In the genomic region with DNA sequence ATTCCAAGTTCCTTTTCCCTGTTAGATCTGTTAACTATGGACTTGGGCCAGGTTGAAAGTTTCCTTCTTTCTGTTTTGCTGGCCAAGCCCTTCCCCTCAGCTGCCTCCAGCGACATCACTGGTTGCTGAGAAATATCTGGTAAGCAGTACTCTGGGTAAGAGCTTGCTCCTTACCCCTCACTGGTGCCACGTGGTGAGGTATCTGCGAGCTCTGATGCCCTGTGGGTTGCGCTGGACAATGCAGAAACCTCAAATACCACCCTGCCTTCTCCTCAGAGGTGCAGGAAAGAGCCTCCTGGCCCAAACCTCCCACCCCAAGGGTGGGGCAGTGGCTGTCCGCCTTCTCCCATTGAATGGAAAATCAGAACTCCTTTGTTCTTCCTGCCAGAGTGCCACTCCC, we compare ENCODE assay signal across 9 cellular contexts. TPM values are rescaled to one million over a fixed set of nuclear protein-coding genes. Genes with fewer than 3 reads are reported as not detected.
DNase-seq lines count a peak whose midpoint lies in the region; ATAC-seq and TF ChIP-seq lines count a peak whose summit lies in the region.
"Had no signal": no experiment of that assay in that cellular context is flagged by ENCODE, and none has a peak within 500 bp of the region (broad histone marks: within the 10 kb centered on the region; RNA-seq: fewer than 3 reads in every experiment).

No MANE protein-coding gene starts in this region.

- peak; percentile 64 for DNase-seq in LHCN-M2 (ENCODE audit: low read depth)
- peak in 1 of 2 donors; percentile 44 for DNase-seq in breast epithelium (ENCODE audit: low spot score in 2 of 2)
- DNase-seq in lung (ENCODE audit: low spot score) = peak; percentile 51
- DNase-seq in suprapubic skin (ENCODE audit: low spot score in 2 of 2) = no peak
- DNase-seq in DMS79 (lab: John Stamatoyannopoulos, UW) = no peak
- DNase-seq in putamen (ENCODE audit: low spot score) = no peak
- no peak for DNase-seq in DMS53 (lab: John Stamatoyannopoulos, UW)
- DNase-seq in activated CD4-positive, alpha-beta T cell treated with anti-CD3 and anti-CD28 coated beads, Interleukin-2, amount 50 U/mL, for 48 hours = no peak
- DNase-seq: activated CD8-positive, alpha-beta memory T cell treated with anti-CD3 and anti-CD28 coated beads, Interleukin-2, amount 50 U/mL, for 48 hours had no signal

- ATAC-seq in lung (ENCODE audit: insufficient read depth, low FRiP score) = peak; percentile 73

- H3K4me3 ChIP-seq in breast epithelium (peak overlapping the region in 2 of 3 donors; percentile 12 to 13), lung (no peak overlapping the region), suprapubic skin (no peak overlapping the region)

- H3K27me3 ChIP-seq in breast epithelium (no peaks in the 10 kb centered on the region), lung (ENCODE audit: control insufficient read depth, insufficient read depth) (no peaks in the 10 kb centered on the region), suprapubic skin (no peaks in the 10 kb centered on the region)

- H3K27ac ChIP-seq in breast epithelium (peak overlapping the region; percentile 82 to 85), lung (ENCODE audit: low read depth in 1 of 2, low read length in 1 of 2) (peak overlapping the region; percentile 10 to 55), suprapubic skin (peak overlapping the region; percentile 64)

- TF ChIP-seq CTCF in breast epithelium (IDR thresholded peaks at IDR 0.05) (no peak), lung (IDR thresholded peaks at IDR 0.05; ENCODE audit: control extremely low read depth, extremely low read depth) (no peak), suprapubic skin (IDR thresholded peaks at IDR 0.05) (no peak)

- H3K36me3 ChIP-seq in breast epithelium (no peaks in the 10 kb centered on the region), lung (ENCODE audit: control insufficient read depth in 2 of 2, insufficient read depth in 2 of 2, low read length in 2 of 2) (no peaks in the 10 kb centered on the region), suprapubic skin (no peaks in the 10 kb centered on the region)

- H3K9me3 ChIP-seq in breast epithelium (no peaks in the 10 kb centered on the region), lung (ENCODE audit: control insufficient read depth in 2 of 2, insufficient read depth in 1 of 2, low read length in 1 of 2) (no peaks in the 10 kb centered on the region), suprapubic skin (no peaks in the 10 kb centered on the region)

- intact Hi-C loops in breast epithelium (cut with DNase I; ENCODE audit: low total_unique reads) = no loop called here

- WGBS in lung, 2 donors = 30 to 33% methylated on average over 5 of the region's 5 CpGs
- WGBS in suprapubic skin = 17% methylated on average over 5 of the region's 5 CpGs

- no peak for TF ChIP-seq EP300 in suprapubic skin (IDR thresholded peaks at IDR 0.05)

- TF ChIP-seq POLR2A in breast epithelium (IDR thresholded peaks at IDR 0.05) (no peak), suprapubic skin (IDR thresholded peaks at IDR 0.05) (no peak)

- H3K4me1 ChIP-seq in breast epithelium (peaks cover 0 to 17% of the 10 kb centered on the region in 2 donors), lung (ENCODE audit: control insufficient read depth in 2 of 2, insufficient read depth in 2 of 2, low read length in 2 of 2) (peaks cover 10 to 13% of the 10 kb centered on the region in 2 donors), suprapubic skin (peaks cover 53% of the 10 kb centered on the region)

RNA-seq across cellular contexts. Expression of a gene that starts 42.9 kb away (rescaled TPM):
- total RNA-seq in LHCN-M2 (2014; rRNA removed) = 27.3 and 32.8 TPM in 2 replicates
- 17.8 TPM for polyA plus RNA-seq in LHCN-M2 (2012)
- 10 to 100 TPM; 21.3 to 26.1 (median 25.6) TPM for total RNA-seq in breast epithelium
- total RNA-seq in lung = 10 to 100 TPM; 25.1 to 29.9 TPM
- polyA plus RNA-seq in lung = 10 to 100 TPM; 17.5 to 18.6 TPM
- total RNA-seq in suprapubic skin = 10 to 100 TPM in 1 of 4 donors, 1 to 10 TPM in 3; 4.5 to 12.1 (median 7.1) TPM

RNA-seq across cellular contexts. Expression of a gene that starts 45.1 kb away (rescaled TPM):
- total RNA-seq in LHCN-M2 (2014; rRNA removed) = 34.6 and 39.1 TPM in 2 replicates
- polyA plus RNA-seq in LHCN-M2 (2012) = 18.0 TPM
- total RNA-seq in breast epithelium = 10 to 100 TPM; 31.3 to 46.2 (median 36.7) TPM
- total RNA-seq in lung = 10 to 100 TPM; 44.5 to 88.9 TPM
- 10 to 100 TPM; 10.0 to 26.9 TPM for polyA plus RNA-seq in lung
- 10 to 100 TPM; 11.0 to 12.9 (median 12.5) TPM for total RNA-seq in suprapubic skin

Comparison
In these comparisons a context has a peak if more than half of its experiments do, and no peak if none do; other contexts are left out.
1. DNase-seq: peak in LHCN-M2 (single experiment) and lung (single experiment); none in suprapubic skin (0 of 2), DMS79 (single experiment), putamen (single experiment), DMS53 (single experiment) and activated CD4-positive, alpha-beta T cell treated with anti-CD3 and anti-CD28 coated beads, Interleukin-2, amount 50 U/mL, for 48 hours (0 of 2).
2. H3K27ac ChIP-seq: peak in every context shown above with its lines; median percentile 84 in breast epithelium; 64 in suprapubic skin; 32 in lung.
3. H3K4me3 ChIP-seq: peak in breast epithelium (2 of 3); none in lung (single experiment) and suprapubic skin (single experiment).